8 cellular contexts compared by ENCODE assay signal in genomic region chr15:69760263-69760855, GRCh38.
DNase-seq lines count a peak whose midpoint lies in the region; ATAC-seq and TF ChIP-seq lines count a peak whose summit lies in the region.

No MANE protein-coding gene starts in this region.

- H3K4me3 ChIP-seq in OCI-LY1 (ENCODE audit: low read depth, low read length, poor library complexity, severe bottlenecking) (no peak overlapping the region), sigmoid colon (no peak overlapping the region)

- H3K9ac ChIP-seq in OCI-LY1 (ENCODE audit: low read length), result peak overlapping the region; percentile 17; the same call in 1 of the 2 replicates

- 0 out of 2 replicates have a peak, but pooled peaks cover 2% of the 10 kb centered on the region for H3F3A ChIP-seq in OCI-LY1 (ENCODE audit: insufficient read depth, low read length)

- peak overlapping the region; percentile 88 for H3K27ac ChIP-seq in OCI-LY1 (ENCODE audit: low read depth, low read length, poor library complexity, severe bottlenecking)
- peak overlapping the region; percentile 8 to 43 (median 42) for H3K27ac ChIP-seq in sigmoid colon

- H3K4me1 Mint-ChIP-seq in central memory CD8-positive, alpha-beta T cell, result peaks cover 73% of the 10 kb centered on the region

- peak overlapping the region; percentile 38 for H3K4me2 ChIP-seq in OCI-LY1 (ENCODE audit: low read length)

- H3K27me3 ChIP-seq in OCI-LY1 (ENCODE audit: insufficient read depth, low read length) (no peaks in the 10 kb centered on the region), sigmoid colon (no peaks in the 10 kb centered on the region)

- no peaks in the 10 kb centered on the region for H3K79me2 ChIP-seq in OCI-LY1 (ENCODE audit: insufficient read depth, low read length)

- H3K36me3 ChIP-seq in OCI-LY1 (ENCODE audit: insufficient read depth, low read length) (no peaks in the 10 kb centered on the region), sigmoid colon (no peaks in the 10 kb centered on the region)

- no peaks in the 10 kb centered on the region for H4K20me1 ChIP-seq in OCI-LY1 (ENCODE audit: insufficient read depth, low read length)

- H3K4me1 ChIP-seq in OCI-LY1 (ENCODE audit: insufficient read depth, low read length, severe bottlenecking), result peaks cover 62% of the 10 kb centered on the region
- peaks cover 0 to 7% (median 0%) of the 10 kb centered on the region in 4 donors for H3K4me1 ChIP-seq in sigmoid colon

- no peak overlapping the region for H2AFZ ChIP-seq in OCI-LY1 (ENCODE audit: low read length)

- TF ChIP-seq CTCF in OCI-LY1 (IDR thresholded peaks at IDR 0.05; ENCODE audit: low read length), result no peak
- TF ChIP-seq CTCF in sigmoid colon (IDR thresholded peaks at IDR 0.05), result no peak

- 63 to 83% methylated on average over 3 of the region's 3 CpGs for WGBS in sigmoid colon, 2 donors

- H3K36me3 Mint-ChIP-seq in central memory CD8-positive, alpha-beta T cell (ENCODE audit: insufficient read depth), result peaks cover 8% of the 10 kb centered on the region

- peak overlapping the region; percentile 30 for H3K4me3 Mint-ChIP-seq in central memory CD8-positive, alpha-beta T cell

- no peak for DNase-seq in central memory CD8-positive, alpha-beta T cell (ENCODE audit: low spot score in 2 of 2)
- DNase-seq in sigmoid colon (no peak), RKO (ENCODE audit: low spot score) (no peak), pons (ENCODE audit: low spot score) (no peak), NCI-H146 treated with DMSO at 0.1 percent for 48 hours (lab: John Stamatoyannopoulos, UW; ENCODE audit: unreplicated experiment) (no peak)
- DNase-seq in effector CD8-positive, alpha-beta T cell (lab: John Stamatoyannopoulos, UW), result no peak

- TF ChIP-seq POLR2A in sigmoid colon (IDR thresholded peaks at IDR 0.05), result no peak

- peak in 1 of 4 donors; percentile 14 for TF ChIP-seq EP300 in sigmoid colon (IDR thresholded peaks at IDR 0.05)

- H3K27ac Mint-ChIP-seq in central memory CD8-positive, alpha-beta T cell (ENCODE audit: low read depth), result peak overlapping the region; percentile 65

- no peaks in the 10 kb centered on the region for H3K9me2 ChIP-seq in OCI-LY1 (ENCODE audit: low read depth, low read length)

- H3K9me3 ChIP-seq in OCI-LY1 (ENCODE audit: low read length), result no peaks in the 10 kb centered on the region
- no peaks in the 10 kb centered on the region for H3K9me3 ChIP-seq in sigmoid colon

- intact Hi-C loops in sigmoid colon (cut with DNase I), result no loop called here

- ATAC-seq in GM18502 (IDR thresholded peaks at IDR 0.05; ENCODE audit: poor library complexity, unreplicated experiment), result peak; percentile 8
- ATAC-seq in central memory CD8-positive, alpha-beta T cell (replicated peaks; ENCODE audit: extremely low read depth, poor library complexity, severe bottlenecking), result no peak

- no peaks in the 10 kb centered on the region for H3K9me3 Mint-ChIP-seq in central memory CD8-positive, alpha-beta T cell

- no peaks in the 10 kb centered on the region for H3K27me3 Mint-ChIP-seq in central memory CD8-positive, alpha-beta T cell
